ENCODE assay signal across 10 cellular contexts in genomic region chr20:62515280-62515679, GRCh38. TPM values are rescaled to one million over a fixed set of nuclear protein-coding genes. Genes with fewer than 3 reads are reported as not detected.
"Had no signal": no experiment of that assay in that cellular context is flagged by ENCODE, and none has a peak within 500 bp of the region (broad histone marks: within the 10 kb centered on the region; RNA-seq: fewer than 3 reads in every experiment).

No MANE protein-coding gene starts in this region.

- DNase-seq: H9, HCEC 1CT, IMR-90, KG1 had no signal

- H3K27ac ChIP-seq: HL-60 had no signal

- FAIRE-seq: H1, H54, K562 had no signal

- H3K4me3 ChIP-seq: GM23338, K562 had no signal

- ATAC-seq: GM23338, K562 had no signal

RNA-seq across cellular contexts. Expression of gene GATA5, which starts 39.5 kb away (rescaled TPM):
- total RNA-seq: HT1080, IMR-90 had no signal
- polyA plus RNA-seq: IMR-90 had no signal
